Comparison of ENCODE assay signal across 8 cellular contexts in genomic region chr17:56913000-56913866, GRCh38. TPM values are rescaled to one million over a fixed set of nuclear protein-coding genes. Genes with fewer than 3 reads are reported as not detected.
DNase-seq lines count a peak whose midpoint lies in the region; ATAC-seq, FAIRE-seq and TF ChIP-seq lines count a peak whose summit lies in the region.

No MANE protein-coding gene starts in this region.

- peak overlapping the region; percentile 80 for H3K27ac ChIP-seq in CD4-positive, CD25-positive, alpha-beta regulatory T cell (ENCODE audit: insufficient read depth, low read length, poor library complexity, severe bottlenecking)
- no peak overlapping the region for H3K27ac ChIP-seq in H1 (ENCODE audit: low read depth, low read length)
- peak overlapping the region; percentile 94 to 95 for H3K27ac ChIP-seq in mucosa of rectum (ENCODE audit: low read depth in 2 of 2, low read length in 2 of 2)

- peaks cover 61% of the 10 kb centered on the region for H3K4me1 ChIP-seq in CD4-positive, CD25-positive, alpha-beta regulatory T cell (ENCODE audit: control insufficient read depth, insufficient read depth, low read length, poor library complexity, severe bottlenecking)
- H3K4me1 ChIP-seq in H1 (replicated peaks in 1 of 4; ENCODE audit: control insufficient read depth in 3 of 4, insufficient read depth in 4 of 4, low read length in 3 of 4), result peaks cover 3 to 9% (median 6%) of the 10 kb centered on the region in 4 experiments; a peak in 6 of 7 replicates
- H3K4me1 ChIP-seq in mucosa of rectum (ENCODE audit: control insufficient read depth in 2 of 2, insufficient read depth in 2 of 2, low read length in 2 of 2), result peaks cover 42 to 47% of the 10 kb centered on the region in 2 donors

- H3K23me2 ChIP-seq in H1 (ENCODE audit: low read depth, low read length), result peaks cover 13% of the 10 kb centered on the region; the same call in 1 of the 2 replicates

- peak overlapping the region; percentile 88; the same call in 1 of the 2 replicates for H2BK15ac ChIP-seq in H1 (ENCODE audit: low read length)

- H2BK5ac ChIP-seq in H1 (ENCODE audit: low read depth, low read length), result peak overlapping the region; percentile 40; the same call in 1 of the 2 replicates

- peaks cover 14 to 61% (median 45%) of the 10 kb centered on the region in 4 donors for H3K4me1 Mint-ChIP-seq in CD4-positive, CD25-positive, alpha-beta regulatory T cell

- no peak overlapping the region for H3K23ac ChIP-seq in H1 (ENCODE audit: insufficient read length)

- peak overlapping the region; percentile 18; the same call in 1 of the 2 replicates for H2BK12ac ChIP-seq in H1 (ENCODE audit: low read depth, low read length)

- peak; percentile 60 to 62 for ATAC-seq in CD4-positive, CD25-positive, alpha-beta regulatory T cell (ENCODE audit: low read depth in 2 of 2)
- ATAC-seq in GM19035 (IDR thresholded peaks at IDR 0.05; ENCODE audit: unreplicated experiment), result peak; percentile 39
- ATAC-seq in HG03159 (IDR thresholded peaks at IDR 0.05; ENCODE audit: unreplicated experiment), result peak; percentile 38

- no peak overlapping the region for H3K56ac ChIP-seq in H1 (replicated peaks; ENCODE audit: insufficient read length, low read depth, low read length)

- TF ChIP-seq RAD21 in H1 (IDR thresholded peaks at IDR 0.05 in 1 of 2, conservative IDR thresholded peaks at IDR 0.05 in 1 of 2; ENCODE audit: low read depth in 2 of 2, low read length in 2 of 2), result no peak

- peaks cover 0 to 9% of the 10 kb centered on the region in 2 experiments; a peak in 1 of 4 replicates for H3K79me2 ChIP-seq in H1 (ENCODE audit: control insufficient read depth in 1 of 2, insufficient read depth in 2 of 2, low read length in 2 of 2)

- H3K36me3 Mint-ChIP-seq in CD4-positive, CD25-positive, alpha-beta regulatory T cell, result peaks cover 14% of the 10 kb centered on the region

- peak overlapping the region in 3 of 4 experiments; percentile 35 to 52 (median 38); a peak in 5 of 7 replicates for H3K9ac ChIP-seq in H1 (replicated peaks in 1 of 4; ENCODE audit: extremely low read depth in 1 of 4, low read depth in 3 of 4, low read length in 3 of 4)
- peak overlapping the region; percentile 58 to 94 for H3K9ac ChIP-seq in mucosa of rectum (ENCODE audit: low read depth in 1 of 2, low read length in 2 of 2)

- no peak overlapping the region for H2BK20ac ChIP-seq in H1 (ENCODE audit: low read length)

- peaks cover 0 to 7% of the 10 kb centered on the region in 2 experiments for H3K9me3 ChIP-seq in CD4-positive, CD25-positive, alpha-beta regulatory T cell (ENCODE audit: control insufficient read depth in 2 of 2, low read length in 2 of 2)
- no peaks in the 10 kb centered on the region for H3K9me3 ChIP-seq in H1 (ENCODE audit: insufficient read depth in 2 of 2, low read depth in 1 of 2, low read length in 1 of 2)
- no peaks in the 10 kb centered on the region for H3K9me3 ChIP-seq in mucosa of rectum (ENCODE audit: control insufficient read depth in 2 of 2, low read length in 2 of 2)

- H3K4ac ChIP-seq in H1 (replicated peaks; ENCODE audit: insufficient read length, low read depth, low read length), result no peak overlapping the region

- peaks cover 5% of the 10 kb centered on the region for H3K79me1 ChIP-seq in H1 (ENCODE audit: low read depth, low read length)

- peak overlapping the region; percentile 90 for H4K91ac ChIP-seq in H1 (replicated peaks; ENCODE audit: insufficient read length, low read length)

- no peak overlapping the region for H2AK5ac ChIP-seq in H1 (ENCODE audit: low read depth, low read length)

- H4K8ac ChIP-seq in H1 (ENCODE audit: extremely low read depth, insufficient read depth, low read length), result peak overlapping the region; percentile 45

- peaks cover 0 to 5% of the 10 kb centered on the region in 2 experiments for H4K20me1 ChIP-seq in H1 (replicated peaks in 1 of 2; ENCODE audit: control insufficient read depth in 1 of 2, insufficient read depth in 2 of 2, low read length in 2 of 2)

- H3K36me3 ChIP-seq in CD4-positive, CD25-positive, alpha-beta regulatory T cell (ENCODE audit: control insufficient read depth, insufficient read depth, low read length), result peaks cover under 1% of the 10 kb centered on the region
- H3K36me3 ChIP-seq in H1 (ENCODE audit: control insufficient read depth in 2 of 4, insufficient read depth in 4 of 4, low read length in 3 of 4), result peaks cover 0 to 8% (median under 1%) of the 10 kb centered on the region in 4 experiments; a peak in 5 of 8 replicates
- H3K36me3 ChIP-seq in mucosa of rectum (ENCODE audit: control insufficient read depth in 2 of 2, insufficient read depth in 2 of 2, low read length in 2 of 2), result peaks cover 5 to 8% of the 10 kb centered on the region in 2 donors

- peak overlapping the region; percentile 82 for H4K5ac ChIP-seq in H1 (ENCODE audit: insufficient read length, low read depth, low read length)

- peak overlapping the region; percentile 36 for H2BK120ac ChIP-seq in H1 (replicated peaks; ENCODE audit: low read depth, low read length)

- H3K18ac ChIP-seq in H1 (ENCODE audit: extremely low read depth, low read length), result peak overlapping the region; percentile 86

- peak overlapping the region; percentile 88 for H3K4me3 ChIP-seq in CD4-positive, CD25-positive, alpha-beta regulatory T cell (ENCODE audit: low read depth, low read length)
- H3K4me3 ChIP-seq in H1 (ENCODE audit: extremely low read depth in 1 of 4, insufficient read depth in 2 of 4, low read depth in 3 of 4, low read length in 4 of 4), result peak overlapping the region; percentile 49 to 79 (median 72)
- H3K4me3 ChIP-seq in mucosa of rectum (ENCODE audit: low read length in 2 of 2), result peak overlapping the region; percentile 93 to 96

- FAIRE-seq in H1 (lab: Jason Lieb, UNC), result no peak

- TF ChIP-seq CTCF in H1 (IDR thresholded peaks at IDR 0.05; ENCODE audit: control extremely low read depth in 1 of 3, insufficient read depth in 1 of 3, low read depth in 1 of 3, low read length in 3 of 3), result no peak

- H2AFZ ChIP-seq in H1 (ENCODE audit: low read length), result peak overlapping the region; percentile 92

- POLR2A ChIA-PET in H1 (lab: Charles Lee; ENCODE audit: partially characterized antibody), result interaction anchor here (0.8 to 2.3 kb wide), 7 partner anchors 8 to 97 kb away, joined by 3 to 11 read pairs (median 4); partner anchors contain the start of gene DGKE

- no peak for DNase-seq in CD4-positive, CD25-positive, alpha-beta regulatory T cell
- DNase-seq in RKO (ENCODE audit: low spot score) (peak; percentile 22), H1 (ENCODE audit: low read depth in 1 of 2, low spot score in 2 of 2) (peak in 1 of 2 experiments; percentile 79), foreskin melanocyte (no peak), AG08395 (ENCODE audit: low spot score) (no peak)

- no peaks in the 10 kb centered on the region for H3K27me3 Mint-ChIP-seq in CD4-positive, CD25-positive, alpha-beta regulatory T cell

- no peaks in the 10 kb centered on the region for H3K27me3 ChIP-seq in CD4-positive, CD25-positive, alpha-beta regulatory T cell (ENCODE audit: control insufficient read depth, insufficient read depth, low read length)
- H3K27me3 ChIP-seq in H1 (replicated peaks in 1 of 4; ENCODE audit: control insufficient read depth in 3 of 4, extremely low read depth in 1 of 4, insufficient read depth in 3 of 4, low read length in 3 of 4) (peaks cover 0 to 21% (median 17%) of the 10 kb centered on the region in 4 experiments; a peak in 6 of 7 replicates), mucosa of rectum (ENCODE audit: control insufficient read depth in 2 of 2, insufficient read depth in 2 of 2, low read length in 2 of 2) (no peaks in the 10 kb centered on the region)

- no peak overlapping the region for H3K14ac ChIP-seq in H1 (ENCODE audit: insufficient read length)

- TF ChIP-seq EP300 in H1 (IDR thresholded peaks at IDR 0.05; ENCODE audit: borderline replicate concordance in 1 of 2, low read depth in 2 of 2, low read length in 2 of 2), result no peak

- H3K27ac Mint-ChIP-seq in CD4-positive, CD25-positive, alpha-beta regulatory T cell, result peak overlapping the region; percentile 89 to 97 (median 97)

- TF ChIP-seq POLR2A in H1 (IDR thresholded peaks at IDR 0.05; ENCODE audit: control extremely low read depth in 1 of 2, low read depth in 2 of 2, low read length in 2 of 2), result no peak

- CTCF ChIA-PET in H1 (lab: Charles Lee; ENCODE audit: partially characterized antibody), result interaction anchor here (0.8 to 3.1 kb wide), 7 partner anchors 11 to 93 kb away, joined by 3 to 11 read pairs (median 4); no protein-coding TSS in a partner anchor

- peaks cover 0 to 5% (median 0%) of the 10 kb centered on the region in 7 donors for H3K9me3 Mint-ChIP-seq in CD4-positive, CD25-positive, alpha-beta regulatory T cell

- peak overlapping the region; percentile 90 to 100 (median 96) for H3K4me3 Mint-ChIP-seq in CD4-positive, CD25-positive, alpha-beta regulatory T cell

- peak overlapping the region; percentile 80 to 97 for H3K4me2 ChIP-seq in H1 (ENCODE audit: insufficient read depth in 1 of 2, low read depth in 2 of 2, low read length in 2 of 2)

- 14% methylated on average over 52 of the region's 52 CpGs; no CpG with 5 or more reads in 1 of the 2 experiments for WGBS in H1 (ENCODE audit: extremely low coverage in 1 of 2, insufficient coverage in 1 of 2, insufficient read length in 1 of 2, insufficient replicate concordance in 2 of 2, low coverage in 1 of 2, low lambda C conversion rate in 2 of 2, missing lambda C conversion rate in 1 of 2), 2 experiments

RNA-seq across cellular contexts. Expression of gene TRIM25, which starts 0.6 kb away (rescaled TPM):
- 58.3 TPM for total RNA-seq in CD4-positive, CD25-positive, alpha-beta regulatory T cell
- 1 to 10 TPM; 4.6 to 7.8 (median 5.7) TPM for polyA plus RNA-seq in CD4-positive, CD25-positive, alpha-beta regulatory T cell
- total RNA-seq in H1 (2021; fragmentation: NEBNext Ultra II Directional; extraction: Animal tissue kit (Norgen Biotek cat#: 25700)), result 37.3 and 38.9 TPM in 2 replicates
- polyA plus RNA-seq in H1 (2011; rRNA removed), result 16.6 and 23.0 TPM in 2 replicates
- polyA plus RNA-seq in H1 (2011; cell fraction: cytosol; rRNA removed), result 17.3 TPM
- polyA plus RNA-seq in H1 (2011; cell fraction: nucleus; rRNA removed), result 29.2 TPM
- polyA plus RNA-seq in H1 (2012, experiment 1 of 2), result 22.4 to 33.7 TPM (median 23.7 TPM) in 4 replicates
- 18.4 TPM for polyA plus RNA-seq in H1 (2012, experiment 2 of 2)
- 20.8 TPM for polyA plus RNA-seq in H1 (2013, experiment 1 of 2)
- polyA plus RNA-seq in H1 (2013, experiment 2 of 2), result 16.5 TPM
- 29.4 and 38.0 TPM in 2 replicates for polyA minus RNA-seq in H1 (2011; rRNA and poly(A)+ RNA removed)
- polyA minus RNA-seq in H1 (2011; cell fraction: cytosol; rRNA and poly(A)+ RNA removed), result 28.5 TPM
- polyA minus RNA-seq in H1 (2011; cell fraction: nucleus; rRNA and poly(A)+ RNA removed), result 24.9 TPM

RNA-seq across cellular contexts. Expression of gene COIL, which starts 47.6 kb away (rescaled TPM):
- 19.3 TPM for total RNA-seq in CD4-positive, CD25-positive, alpha-beta regulatory T cell
- 10 to 100 TPM; 15.4 to 21.4 (median 17.9) TPM for polyA plus RNA-seq in CD4-positive, CD25-positive, alpha-beta regulatory T cell
- 21.3 and 23.6 TPM in 2 replicates for total RNA-seq in H1 (2021; fragmentation: NEBNext Ultra II Directional; extraction: Animal tissue kit (Norgen Biotek cat#: 25700))
- polyA plus RNA-seq in H1 (2011; rRNA removed), result 3.1 and 5.2 TPM in 2 replicates
- polyA plus RNA-seq in H1 (2011; cell fraction: cytosol; rRNA removed), result 7.3 TPM
- polyA plus RNA-seq in H1 (2011; cell fraction: nucleus; rRNA removed), result 2.5 TPM
- 13.2 to 16.5 TPM (median 13.9 TPM) in 4 replicates for polyA plus RNA-seq in H1 (2012, experiment 1 of 2)
- polyA plus RNA-seq in H1 (2012, experiment 2 of 2), result 2.0 TPM
- polyA plus RNA-seq in H1 (2013, experiment 1 of 2), result 19.4 TPM
- 18.7 TPM for polyA plus RNA-seq in H1 (2013, experiment 2 of 2)
- 5.0 and 6.5 TPM in 2 replicates for polyA minus RNA-seq in H1 (2011; rRNA and poly(A)+ RNA removed)
- 4.5 TPM for polyA minus RNA-seq in H1 (2011; cell fraction: cytosol; rRNA and poly(A)+ RNA removed)
- polyA minus RNA-seq in H1 (2011; cell fraction: nucleus; rRNA and poly(A)+ RNA removed), result 7.6 TPM
